ENCODE assay signal across 9 cellular contexts in genomic region chr2:136058951-136059530, GRCh38. TPM values are rescaled to one million over a fixed set of nuclear protein-coding genes. Genes with fewer than 3 reads are reported as not detected.
DNase-seq lines count a peak whose midpoint lies in the region; ATAC-seq and TF ChIP-seq lines count a peak whose summit lies in the region.
"Had no signal": no experiment of that assay in that cellular context is flagged by ENCODE, and none has a peak within 500 bp of the region (broad histone marks: within the 10 kb centered on the region; RNA-seq: fewer than 3 reads in every experiment).

No MANE protein-coding gene starts in this region.

- TF ChIP-seq CTCF in CD4-positive, alpha-beta T cell (IDR thresholded peaks at IDR 0.05), result no peak
- TF ChIP-seq CTCF in transverse colon (IDR thresholded peaks at IDR 0.05), result no peak

- peaks cover 61% of the 10 kb centered on the region for H3K4me1 Mint-ChIP-seq in CD4-positive, alpha-beta T cell (ENCODE audit: low read depth)
- peaks cover 21 to 35% of the 10 kb centered on the region in 2 donors for H3K4me1 Mint-ChIP-seq in effector memory CD8-positive, alpha-beta T cell (ENCODE audit: low read depth in 2 of 2)

- ATAC-seq in GM19023 (IDR thresholded peaks at IDR 0.05; ENCODE audit: unreplicated experiment) (peak; percentile 47), HG02840 (IDR thresholded peaks at IDR 0.05; ENCODE audit: low FRiP score, unreplicated experiment) (peak; percentile 50)
- no peak for ATAC-seq in CD4-positive, alpha-beta T cell (ENCODE audit: poor library complexity)
- ATAC-seq in effector memory CD8-positive, alpha-beta T cell (replicated peaks), result no peak

- DNase-seq in DMS 273 (lab: John Stamatoyannopoulos, UW; ENCODE audit: unreplicated experiment) (peak; percentile 56), NCI-H2171 (lab: John Stamatoyannopoulos, UW) (peak; percentile 19), transverse colon (no peak), A172 (ENCODE audit: low spot score) (no peak)
- DNase-seq in CD4-positive, alpha-beta T cell, result no peak
- DNase-seq in effector memory CD8-positive, alpha-beta T cell, result no peak

- POLR2A ChIA-PET in CD4-positive, alpha-beta T cell (lab: Charles Lee), result interaction anchor here (0.6 to 1.1 kb wide), 2 partner anchors 70 to 268 kb away, joined by 3 to 4 read pairs; no protein-coding TSS in a partner anchor

- no peak overlapping the region for H3K27ac ChIP-seq in CD4-positive, alpha-beta T cell (ENCODE audit: low read depth, low read length)
- no peak overlapping the region for H3K27ac ChIP-seq in transverse colon
- H3K27ac ChIP-seq: ascending aorta had no signal

- H3K27ac Mint-ChIP-seq in CD4-positive, alpha-beta T cell, result no peak overlapping the region
- H3K27ac Mint-ChIP-seq in effector memory CD8-positive, alpha-beta T cell, result no peak overlapping the region

- no peak overlapping the region for H3K4me3 Mint-ChIP-seq in CD4-positive, alpha-beta T cell
- H3K4me3 Mint-ChIP-seq in effector memory CD8-positive, alpha-beta T cell, result no peak overlapping the region

- 86 to 90% methylated on average over 1 of the region's 1 CpG for WGBS in transverse colon (ENCODE audit: low coverage in 1 of 2), 2 donors

- no peak overlapping the region for H3K4me3 ChIP-seq in transverse colon
- H3K4me3 ChIP-seq: ascending aorta had no signal

- H3K27me3 Mint-ChIP-seq in CD4-positive, alpha-beta T cell, result no peaks in the 10 kb centered on the region
- no peaks in the 10 kb centered on the region for H3K27me3 Mint-ChIP-seq in effector memory CD8-positive, alpha-beta T cell

- CTCF ChIA-PET in CD4-positive, alpha-beta T cell (lab: Charles Lee), result interaction anchor here (0.5 to 0.7 kb wide), 2 partner anchors 69 to 174 kb away, joined by 3 read pairs; no protein-coding TSS in a partner anchor

- H3K27me3 ChIP-seq in CD4-positive, alpha-beta T cell (ENCODE audit: control insufficient read depth, insufficient read depth, low read length), result no peaks in the 10 kb centered on the region
- no peaks in the 10 kb centered on the region for H3K27me3 ChIP-seq in transverse colon
- H3K27me3 ChIP-seq: ascending aorta had no signal

- H3K36me3 Mint-ChIP-seq in CD4-positive, alpha-beta T cell (ENCODE audit: low read depth), result no peaks in the 10 kb centered on the region
- H3K36me3 Mint-ChIP-seq in effector memory CD8-positive, alpha-beta T cell (ENCODE audit: insufficient read depth), result no peaks in the 10 kb centered on the region

- H3K9me3 ChIP-seq in CD4-positive, alpha-beta T cell (ENCODE audit: control insufficient read depth, low read length), result no peaks in the 10 kb centered on the region
- H3K9me3 ChIP-seq in transverse colon, result no peaks in the 10 kb centered on the region
- H3K9me3 ChIP-seq: ascending aorta had no signal

- H3K9me3 Mint-ChIP-seq in CD4-positive, alpha-beta T cell, result no peaks in the 10 kb centered on the region
- peaks cover 0 to 1% of the 10 kb centered on the region in 2 donors for H3K9me3 Mint-ChIP-seq in effector memory CD8-positive, alpha-beta T cell

- H3K36me3 ChIP-seq in transverse colon, result no peaks in the 10 kb centered on the region
- H3K36me3 ChIP-seq: ascending aorta had no signal

- intact Hi-C loops in CD4-positive, alpha-beta T cell (cut with DNase I, micrococcal nuclease), result loop anchor here in 1 of 2 experiments (10.0 kb wide), 1 partner anchor 46 kb away; no protein-coding TSS in a partner anchor
- intact Hi-C loops in transverse colon (cut with DNase I; ENCODE audit: low total_unique reads), result no loop called here

- no peak for TF ChIP-seq EP300 in transverse colon (IDR thresholded peaks at IDR 0.05; ENCODE audit: low read depth)

- TF ChIP-seq POLR2A in transverse colon (IDR thresholded peaks at IDR 0.05), result no peak

- H3K4me1 ChIP-seq in transverse colon, result no peaks in the 10 kb centered on the region
- H3K4me1 ChIP-seq: ascending aorta had no signal

- in situ Hi-C loops in transverse colon (cut with MboI; ENCODE audit: low pct_ligation_motif_present in 1 of 4, low pct_unique_long_range_greater_than_20kb in 1 of 4, low sequenced_read_pairs in 3 of 4), result no loop called here

RNA-seq across cellular contexts. Expression of gene CXCR4, which starts 58.9 kb away (rescaled TPM):
- total RNA-seq in CD4-positive, alpha-beta T cell, result 1,000 to 10,000 TPM; 1,661 to 1,739 TPM
- total RNA-seq in transverse colon, result 10 to 100 TPM in 3 of 4 donors, 1 to 10 TPM in 1; 9.6 to 62.7 (median 27.0) TPM
- total RNA-seq in A172 (2014; rRNA removed; shearing (Covaris generic)), result 2.8 and 4.3 TPM in 2 replicates

Comparison
In these comparisons a context has a peak if more than half of its experiments do, and no peak if none do; other contexts are left out.
1. DNase-seq: peak in DMS 273 (single experiment) and NCI-H2171 (single experiment); none in CD4-positive, alpha-beta T cell (0 of 10), effector memory CD8-positive, alpha-beta T cell (0 of 3), transverse colon (single experiment) and A172 (single experiment).
2. ATAC-seq: peak in GM19023 (single experiment) and HG02840 (single experiment); none in CD4-positive, alpha-beta T cell (single experiment) and effector memory CD8-positive, alpha-beta T cell (single experiment).
3. RNA of gene CXCR4, which starts 58.9 kb away (total RNA-seq): 1,661 to 1,739 TPM in CD4-positive, alpha-beta T cell; 9.6 to 62.7 TPM in transverse colon and 2.8 to 4.3 TPM in A172; every median in the first group is over 10 times any median in the second.